Comparison of ENCODE assay signal across 17 cellular contexts in the genomic region with DNA sequence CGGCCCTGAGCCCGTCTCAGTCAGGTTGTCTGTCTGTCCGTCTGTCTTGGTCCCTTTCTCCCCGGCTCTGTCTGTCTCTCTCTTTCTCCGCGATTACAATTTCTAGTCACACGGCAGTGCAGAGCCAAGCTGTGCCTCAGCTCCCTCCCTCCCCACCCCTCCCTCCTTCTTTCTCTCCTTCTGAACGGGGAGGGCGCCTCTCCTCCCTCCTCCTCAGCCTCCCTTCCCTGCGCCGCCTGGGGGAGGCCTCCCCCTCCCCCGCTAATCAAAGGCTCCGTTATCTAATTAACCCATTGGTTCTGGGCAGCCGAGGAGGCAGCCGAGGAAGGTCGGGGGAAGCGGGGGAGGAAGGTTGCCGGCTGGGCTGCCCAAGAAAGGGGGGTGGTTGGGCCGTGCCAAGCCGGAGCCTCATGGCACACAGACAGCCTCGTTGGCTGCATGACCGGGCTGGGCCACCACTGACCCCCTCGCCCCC. TPM values are rescaled to one million over a fixed set of nuclear protein-coding genes. Genes with fewer than 3 reads are reported as not detected.
DNase-seq lines count a peak whose midpoint lies in the region; ATAC-seq, FAIRE-seq and TF ChIP-seq lines count a peak whose summit lies in the region.
"Had no signal": no experiment of that assay in that cellular context is flagged by ENCODE, and none has a peak within 500 bp of the region (broad histone marks: within the 10 kb centered on the region; RNA-seq: fewer than 3 reads in every experiment).

No MANE protein-coding gene starts in this region.

- peak overlapping the region; percentile 33 for H3K4me3 ChIP-seq in ectodermal cell (ENCODE audit: insufficient read depth, low read depth, low read length)
- H3K4me3 ChIP-seq: body of pancreas had no signal

- TF ChIP-seq CTCF in osteocyte (IDR thresholded peaks at IDR 0.05) = no peak

- peak overlapping the region; percentile 20 for H3K4me3 Mint-ChIP-seq in activated naive CD8-positive, alpha-beta T cell
- H3K4me3 Mint-ChIP-seq in activated naive CD8-positive, alpha-beta T cell treated with anti-CD3 and anti-CD28 coated beads, Interleukin-2, amount 50 U/mL, for 24 hours = no peak overlapping the region
- no peak overlapping the region for H3K4me3 Mint-ChIP-seq in osteocyte (ENCODE audit: unreplicated experiment)

- TF ChIP-seq POLR2A in GM18505 (IDR thresholded peaks at IDR 0.05; ENCODE audit: borderline replicate concordance, extremely low read depth, insufficient read depth, insufficient read length) = no peak

- no peak overlapping the region for H3K27ac ChIP-seq in ectodermal cell (ENCODE audit: insufficient read depth, low read depth, low read length, poor library complexity, severe bottlenecking)
- H3K27ac ChIP-seq: body of pancreas, parathyroid adenoma had no signal

- DNase-seq in activated naive CD8-positive, alpha-beta T cell treated with anti-CD3 and anti-CD28 coated beads, Interleukin-2, amount 50 U/mL, for 24 hours = no peak
- DNase-seq in midbrain (lab: John Stamatoyannopoulos, UW) = peak; percentile 84
- no peak for DNase-seq in urothelium cell line (ENCODE audit: low spot score)
- DNase-seq in osteocyte (ENCODE audit: extremely low spot score, unreplicated experiment) = no peak
- DNase-seq: body of pancreas; DND-41; kidney glomerular epithelial cell; NCI-H226; RPMI8226; stimulated activated CD4-positive, alpha-beta T cell treated with anti-CD3 and anti-CD28 coated beads, Interleukin-2, amount 100 ng/mL, for 48 hours had no signal

- H3K27me3 Mint-ChIP-seq in activated naive CD8-positive, alpha-beta T cell = peaks cover 37% of the 10 kb centered on the region
- H3K27me3 Mint-ChIP-seq in activated naive CD8-positive, alpha-beta T cell treated with anti-CD3 and anti-CD28 coated beads, Interleukin-2, amount 50 U/mL, for 24 hours = peaks cover 64% of the 10 kb centered on the region
- H3K27me3 Mint-ChIP-seq in osteocyte (ENCODE audit: unreplicated experiment) = peaks cover 23% of the 10 kb centered on the region

- no peak for ATAC-seq in activated naive CD8-positive, alpha-beta T cell treated with anti-CD3 and anti-CD28 coated beads, Interleukin-2, amount 50 U/mL, for 24 hours
- ATAC-seq in GM18505 (IDR thresholded peaks at IDR 0.05; ENCODE audit: unreplicated experiment) = no peak
- no peak for ATAC-seq in GM18519 (IDR thresholded peaks at IDR 0.05; ENCODE audit: low FRiP score, unreplicated experiment)
- ATAC-seq: body of pancreas had no signal

- peak; percentile 23 for FAIRE-seq in urothelium cell line (lab: Jason Lieb, UNC)

- H3K36me3 Mint-ChIP-seq in activated naive CD8-positive, alpha-beta T cell = no peaks in the 10 kb centered on the region
- no peaks in the 10 kb centered on the region for H3K36me3 Mint-ChIP-seq in activated naive CD8-positive, alpha-beta T cell treated with anti-CD3 and anti-CD28 coated beads, Interleukin-2, amount 50 U/mL, for 24 hours (ENCODE audit: low read depth)
- H3K36me3 Mint-ChIP-seq in osteocyte (ENCODE audit: unreplicated experiment) = no peaks in the 10 kb centered on the region

- H3K4me1 ChIP-seq in ectodermal cell (ENCODE audit: control insufficient read depth, insufficient read depth, low read length) = no peaks in the 10 kb centered on the region

- no peaks in the 10 kb centered on the region for H3K36me3 ChIP-seq in ectodermal cell (ENCODE audit: control insufficient read depth, insufficient read depth, low read length)

- H3K27ac Mint-ChIP-seq in activated naive CD8-positive, alpha-beta T cell = no peak overlapping the region
- H3K27ac Mint-ChIP-seq in activated naive CD8-positive, alpha-beta T cell treated with anti-CD3 and anti-CD28 coated beads, Interleukin-2, amount 50 U/mL, for 24 hours = no peak overlapping the region
- H3K27ac Mint-ChIP-seq in osteocyte (ENCODE audit: unreplicated experiment) = no peak overlapping the region

- H3K9me3 Mint-ChIP-seq in activated naive CD8-positive, alpha-beta T cell (ENCODE audit: low read depth) = no peaks in the 10 kb centered on the region
- H3K9me3 Mint-ChIP-seq in activated naive CD8-positive, alpha-beta T cell treated with anti-CD3 and anti-CD28 coated beads, Interleukin-2, amount 50 U/mL, for 24 hours = no peaks in the 10 kb centered on the region
- no peaks in the 10 kb centered on the region for H3K9me3 Mint-ChIP-seq in osteocyte (ENCODE audit: unreplicated experiment)

- peaks cover 14% of the 10 kb centered on the region for H3K4me1 Mint-ChIP-seq in activated naive CD8-positive, alpha-beta T cell (ENCODE audit: low read depth)
- peaks cover 4% of the 10 kb centered on the region for H3K4me1 Mint-ChIP-seq in activated naive CD8-positive, alpha-beta T cell treated with anti-CD3 and anti-CD28 coated beads, Interleukin-2, amount 50 U/mL, for 24 hours
- H3K4me1 Mint-ChIP-seq in osteocyte (ENCODE audit: unreplicated experiment) = peaks cover 5% of the 10 kb centered on the region

- no peaks in the 10 kb centered on the region for H3K9me3 ChIP-seq in ectodermal cell (ENCODE audit: control insufficient read depth, low read length)
- H3K9me3 ChIP-seq: body of pancreas had no signal

- WGBS in ectodermal cell, 2 experiments = 32 to 34% methylated on average over 22 to 23 of the region's 23 CpGs

- peaks cover 3% of the 10 kb centered on the region for H3K27me3 ChIP-seq in ectodermal cell (ENCODE audit: control insufficient read depth, insufficient read depth, low read length, poor library complexity, severe bottlenecking)

RNA-seq across cellular contexts. Expression of gene LRRC4B, which starts 16.5 kb away (rescaled TPM):
- polyA plus RNA-seq in ectodermal cell (2013, experiment 1 of 4) = 52.2 TPM
- polyA plus RNA-seq in ectodermal cell (2013, experiment 2 of 4) = 49.0 TPM
- polyA plus RNA-seq in ectodermal cell (2013, experiment 3 of 4) = 42.3 TPM
- polyA plus RNA-seq in ectodermal cell (2013, experiment 4 of 4) = 47.4 TPM
- total RNA-seq in osteocyte = 0.11 and 0.52 TPM in 2 replicates
- polyA plus RNA-seq: AG04450 had no signal

RNA-seq across cellular contexts. Expression of gene ASPDH, which starts 38.0 kb away (rescaled TPM):
- polyA plus RNA-seq in ectodermal cell (2013, experiment 1 of 4) = not detected
- not detected for polyA plus RNA-seq in ectodermal cell (2013, experiment 2 of 4)
- not detected for polyA plus RNA-seq in ectodermal cell (2013, experiment 3 of 4)
- polyA plus RNA-seq in ectodermal cell (2013, experiment 4 of 4) = not detected
- total RNA-seq in osteocyte = not detected in 2 replicates
- total RNA-seq: body of pancreas had no signal
- polyA plus RNA-seq: AG04450, esophagus had no signal

RNA-seq across cellular contexts. Expression of gene JOSD2, which starts 40.8 kb away (rescaled TPM):
- polyA plus RNA-seq in ectodermal cell (2013, experiment 1 of 4) = 5.6 TPM
- 3.9 TPM for polyA plus RNA-seq in ectodermal cell (2013, experiment 2 of 4)
- polyA plus RNA-seq in ectodermal cell (2013, experiment 3 of 4) = 4.0 TPM
- 6.2 TPM for polyA plus RNA-seq in ectodermal cell (2013, experiment 4 of 4)
- total RNA-seq in osteocyte = 43.7 and 46.9 TPM in 2 replicates
